In the genomic region with DNA sequence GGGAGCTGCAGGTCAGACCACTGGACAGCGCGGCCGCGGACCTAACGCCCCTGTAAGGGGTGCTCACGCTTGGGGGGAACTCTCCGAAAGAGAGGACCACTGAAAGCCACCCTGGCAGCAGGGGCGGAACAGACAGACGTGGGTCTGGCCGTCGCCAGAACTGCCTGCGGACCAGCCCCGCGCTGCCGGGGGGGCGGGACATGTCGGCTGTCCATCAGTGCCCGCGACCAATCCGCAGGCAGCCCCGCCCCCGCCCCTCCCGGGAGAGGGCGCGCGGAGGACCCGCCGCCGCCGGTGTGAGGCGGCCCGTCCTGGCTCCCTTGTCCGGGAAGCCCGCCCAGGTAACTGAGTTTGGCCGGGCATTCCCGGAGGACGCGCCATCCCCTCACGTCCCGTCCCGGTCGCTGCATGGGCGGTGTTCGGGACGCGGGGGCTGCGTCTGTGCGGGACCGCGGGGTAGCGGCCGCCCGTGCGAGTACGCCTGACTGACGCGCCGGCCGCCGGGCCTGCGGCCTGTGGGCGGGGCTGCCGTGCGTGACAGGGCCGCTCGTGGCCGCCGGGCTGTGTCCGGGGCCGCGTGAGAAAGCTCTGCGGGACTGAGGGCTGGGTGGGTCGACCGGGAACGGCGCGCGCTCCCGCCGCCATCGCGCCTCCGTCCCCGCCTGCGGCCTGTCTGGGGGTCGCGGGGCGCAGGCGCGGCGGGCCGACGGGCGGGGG, we compare ENCODE assay signal across 8 cellular contexts. TPM values are rescaled to one million over a fixed set of nuclear protein-coding genes. Genes with fewer than 3 reads are reported as not detected.
DNase-seq lines count a peak whose midpoint lies in the region; ATAC-seq and TF ChIP-seq lines count a peak whose summit lies in the region.

No MANE protein-coding gene starts in this region.

- ATAC-seq in T-cell (replicated peaks in 1 of 4) (peak; percentile 64 to 66 (median 66)), left ventricle myocardium superior (peak; percentile 87), psoas muscle (peak; percentile 87 to 91 (median 88))

- TF ChIP-seq CTCF in GM10266 (IDR thresholded peaks at IDR 0.05; ENCODE audit: control insufficient read depth, insufficient read depth, low read depth, missing control alignments) (no peak), HFF-Myc (IDR thresholded peaks at IDR 0.05; ENCODE audit: low read depth, low read length, missing control alignments) (no peak), NB4 (IDR thresholded peaks at IDR 0.05; ENCODE audit: low read depth, low read length) (no peak), psoas muscle (IDR thresholded peaks at IDR 0.05) (no peak)

- DNase-seq in GM10266 (ENCODE audit: extremely low spot score) (peak; percentile 96), HFF-Myc (ENCODE audit: extremely low read depth, low read depth) (no peak), NB4 (ENCODE audit: low read depth) (peak; percentile 82), T-cell (peak; percentile 52 to 86 (median 70)), amygdala (lab: John Stamatoyannopoulos, UW) (peak in 55 of 56 donors; percentile 46 to 94 (median 86)), left ventricle myocardium superior (peak; percentile 96), psoas muscle (peak; percentile 93), ureter (ENCODE audit: low spot score) (peak; percentile 91)

- TF ChIP-seq POLR2A in NB4 (IDR thresholded peaks at IDR 0.05; ENCODE audit: extremely low read depth, insufficient read length): peak; percentile 44

- peak overlapping the region; percentile 82 to 89 (median 86) for H3K4me3 Mint-ChIP-seq in T-cell

- no peaks in the 10 kb centered on the region for H3K36me3 Mint-ChIP-seq in T-cell

- H3K4me3 ChIP-seq in HFF-Myc (replicated peaks; ENCODE audit: low read depth, low read length) (peak overlapping the region; percentile 74), NB4 (ENCODE audit: low read depth, low read length) (peak overlapping the region; percentile 45), psoas muscle (peak overlapping the region; percentile 75)

- WGBS in psoas muscle, 3 donors: 0 to 1% (median 0%) methylated on average over 43 to 94 of the region's 94 CpGs

- no peaks in the 10 kb centered on the region for H3K27me3 ChIP-seq in psoas muscle (ENCODE audit: insufficient read depth in 3 of 3, low read length in 2 of 3)

- H3K36me3 ChIP-seq in psoas muscle (ENCODE audit: insufficient read depth in 1 of 2, low read depth in 1 of 2): no peaks in the 10 kb centered on the region

- CTCF ChIA-PET in T-cell (lab: Charles Lee): interaction anchor here (1.0 to 3.7 kb wide), 12 partner anchors 8 to 203 kb away, joined by 3 to 57 read pairs (median 12); a partner anchor contains a TSS

- H3K9me3 ChIP-seq in psoas muscle: no peaks in the 10 kb centered on the region

- H3K27me3 Mint-ChIP-seq in T-cell: no peaks in the 10 kb centered on the region

- H3K4me1 ChIP-seq in psoas muscle: peaks cover 49% of the 10 kb centered on the region

- H3K27ac ChIP-seq in psoas muscle: peak overlapping the region; percentile 86

- POLR2A ChIA-PET in T-cell (lab: Charles Lee): interaction anchor here in 1 of 2 donors (0.6 to 0.7 kb wide), 2 partner anchors 36 to 65 kb away, joined by 3 read pairs; no protein-coding TSS in a partner anchor

- H3K4me1 Mint-ChIP-seq in T-cell: peaks cover 62 to 65% (median 63%) of the 10 kb centered on the region in 3 donors

- no peaks in the 10 kb centered on the region for H3K9me3 Mint-ChIP-seq in T-cell

- intact Hi-C loops in left ventricle myocardium superior (cut with micrococcal nuclease): no loop called here
- intact Hi-C loops in psoas muscle (cut with DNase I): no loop called here

- peak overlapping the region; percentile 81 to 93 for H3K27ac Mint-ChIP-seq in T-cell

RNA-seq across cellular contexts. Expression of a gene that starts 0.5 kb away (rescaled TPM):
- 100 to 1,000 TPM; 390 to 589 (median 444) TPM for total RNA-seq in T-cell
- total RNA-seq in left ventricle myocardium superior: 56.5 TPM
- total RNA-seq in psoas muscle: 10 to 100 TPM; 21.7 to 43.1 (median 28.0) TPM
- 10 to 100 TPM; 16.0 to 26.0 (median 19.7) TPM for polyA plus RNA-seq in psoas muscle
- 96.3 TPM for total RNA-seq in ureter
